3 cellular contexts compared by ENCODE assay signal in genomic region chr13:61950828-61951227, GRCh38.
"Had no signal": no experiment of that assay in that cellular context is flagged by ENCODE, and none has a peak within 500 bp of the region (broad histone marks: within the 10 kb centered on the region; RNA-seq: fewer than 3 reads in every experiment).

No MANE protein-coding gene starts in this region.

- ATAC-seq: GM12878 had no signal

- DNase-seq: GDM1, GF-D8 had no signal

- H3K4me3 ChIP-seq: GM12878 had no signal
